In genomic region chr4:141376769-141377168, GRCh38 we compare ENCODE assay signal across 20 cellular contexts.
DNase-seq lines count a peak whose midpoint lies in the region; ATAC-seq and TF ChIP-seq lines count a peak whose summit lies in the region.
"Had no signal": no experiment of that assay in that cellular context is flagged by ENCODE, and none has a peak within 500 bp of the region (broad histone marks: within the 10 kb centered on the region; RNA-seq: fewer than 3 reads in every experiment).

No MANE protein-coding gene starts in this region.

- no peak overlapping the region for H3K4me3 Mint-ChIP-seq in GM23338
- H3K4me3 Mint-ChIP-seq in activated T-cell treated with anti-CD3 and anti-CD28 coated beads, Interleukin-2, amount 50 U/mL, for 72 hours, result no peak overlapping the region
- H3K4me3 Mint-ChIP-seq: B cell, nephron had no signal

- ATAC-seq in GM19035 (IDR thresholded peaks at IDR 0.05; ENCODE audit: unreplicated experiment) (peak; percentile 81), HG02571 (IDR thresholded peaks at IDR 0.05; ENCODE audit: unreplicated experiment) (peak; percentile 96), HG03159 (IDR thresholded peaks at IDR 0.05; ENCODE audit: unreplicated experiment) (peak; percentile 68), GM18861 (IDR thresholded peaks at IDR 0.05; ENCODE audit: unreplicated experiment) (no peak), GM23338 (no peak)
- ATAC-seq in activated T-cell treated with anti-CD3 and anti-CD28 coated beads, Interleukin-2, amount 50 U/mL, for 72 hours (replicated peaks in 1 of 2), result no peak

- no peak for DNase-seq in GM23338 (ENCODE audit: low spot score)
- DNase-seq in GM19238 (ENCODE audit: insufficient read length, low spot score), result no peak
- DNase-seq in activated T-cell treated with anti-CD3 and anti-CD28 coated beads, Interleukin-2, amount 50 U/mL, for 72 hours, result no peak
- DNase-seq: activated CD4-positive, alpha-beta T cell treated with anti-CD3 and anti-CD28 coated beads for 4 hours; activated effector memory CD4-positive, alpha-beta T cell treated with Interleukin-2 at 50 U/mL for 16 hours; Caco-2; dermis blood vessel endothelial cell; EL; NCI-H1417 treated with DMSO at 0.1 percent for 48 hours; NCI-H2171 treated with DMSO at 0.1 percent for 48 hours; NK-92 treated with Interleukin-12 subunit alpha and Interleukin-12 subunit beta, amount 100 ng/mL, for 24 hours; stimulated activated CD4-positive, alpha-beta T cell treated with anti-CD3 and anti-CD28 coated beads, Interleukin-4, amount 100 ng/mL, for 1 hour had no signal

- H3K4me1 Mint-ChIP-seq in GM23338, result no peaks in the 10 kb centered on the region
- H3K4me1 Mint-ChIP-seq in activated T-cell treated with anti-CD3 and anti-CD28 coated beads, Interleukin-2, amount 50 U/mL, for 72 hours (ENCODE audit: low read depth), result no peaks in the 10 kb centered on the region
- H3K4me1 Mint-ChIP-seq: B cell, nephron had no signal

- no peaks in the 10 kb centered on the region for H3K79me2 ChIP-seq in GM23338 (replicated peaks; ENCODE audit: insufficient read depth)

- no peaks in the 10 kb centered on the region for H3K27me3 ChIP-seq in GM23338 (ENCODE audit: insufficient read depth)
- H3K27me3 ChIP-seq: breast epithelium had no signal

- H3K27ac Mint-ChIP-seq in GM23338, result no peak overlapping the region
- H3K27ac Mint-ChIP-seq in activated T-cell treated with anti-CD3 and anti-CD28 coated beads, Interleukin-2, amount 50 U/mL, for 72 hours, result no peak overlapping the region
- H3K27ac Mint-ChIP-seq: B cell, nephron had no signal

- no peak overlapping the region for H3K27ac ChIP-seq in GM23338 (ENCODE audit: low read depth)
- H3K27ac ChIP-seq: breast epithelium, epithelial cell of prostate had no signal

- no peak overlapping the region for H3K4me2 ChIP-seq in GM23338

- peaks cover 29% of the 10 kb centered on the region for H3K9me3 Mint-ChIP-seq in GM23338
- H3K9me3 Mint-ChIP-seq in activated T-cell treated with anti-CD3 and anti-CD28 coated beads, Interleukin-2, amount 50 U/mL, for 72 hours, result peaks cover 4 to 11% of the 10 kb centered on the region in 2 donors

- H4K20me1 ChIP-seq in GM23338 (replicated peaks; ENCODE audit: insufficient read depth), result no peaks in the 10 kb centered on the region

- TF ChIP-seq CTCF in GM23338 (conservative IDR thresholded peaks at IDR 0.05; ENCODE audit: low read depth in 2 of 2), result no peak

- H3K4me3 ChIP-seq in GM23338, result no peak overlapping the region
- H3K4me3 ChIP-seq: breast epithelium had no signal

- no peak overlapping the region for H2AFZ ChIP-seq in GM23338

- no peaks in the 10 kb centered on the region; the same call in 1 of the 2 replicates for H3K9me2 ChIP-seq in GM23338 (ENCODE audit: insufficient read depth)

- peaks cover 7% of the 10 kb centered on the region; the same call in 2 of the 3 replicates for H3K36me3 Mint-ChIP-seq in GM23338 (ENCODE audit: low read depth)
- H3K36me3 Mint-ChIP-seq in activated T-cell treated with anti-CD3 and anti-CD28 coated beads, Interleukin-2, amount 50 U/mL, for 72 hours (ENCODE audit: insufficient read depth in 2 of 2), result no peaks in the 10 kb centered on the region

- H3K4me1 ChIP-seq in GM23338 (ENCODE audit: insufficient read depth), result no peaks in the 10 kb centered on the region
- H3K4me1 ChIP-seq: breast epithelium, Caco-2 had no signal

- no peaks in the 10 kb centered on the region for H3K36me3 ChIP-seq in GM23338 (ENCODE audit: insufficient read depth)
- H3K36me3 ChIP-seq: breast epithelium had no signal

- H3K27me3 Mint-ChIP-seq in GM23338 (ENCODE audit: insufficient read depth, low read depth, poor library complexity), result no peaks in the 10 kb centered on the region
- no peaks in the 10 kb centered on the region for H3K27me3 Mint-ChIP-seq in activated T-cell treated with anti-CD3 and anti-CD28 coated beads, Interleukin-2, amount 50 U/mL, for 72 hours (ENCODE audit: low read depth)

- H3F3A ChIP-seq in GM23338 (replicated peaks; ENCODE audit: low read depth), result no peaks in the 10 kb centered on the region

TF ChIP-seq in GM23338, 12 proteins besides CTCF, POLR2A, EP300 and RAD21 (continues in another document):
- no peak for TF ChIP-seq EZH2 (IDR thresholded peaks at IDR 0.05; ENCODE audit: low read depth, unreplicated experiment)
- no peak for TF ChIP-seq ZNF462 (CRISPR knock-in tag; IDR thresholded peaks at IDR 0.05)
- no peak for TF ChIP-seq EZH2phosphoT487 (IDR thresholded peaks at IDR 0.05; ENCODE audit: unreplicated experiment)
- no peak for TF ChIP-seq REST (IDR thresholded peaks at IDR 0.05; ENCODE audit: unreplicated experiment)

Comparison
In these comparisons a context has a peak if more than half of its experiments do, and no peak if none do; other contexts are left out.
1. ATAC-seq: peak in GM19035 (single experiment), HG02571 (single experiment) and HG03159 (single experiment); none in GM18861 (single experiment), GM23338 (single experiment) and activated T-cell treated with anti-CD3 and anti-CD28 coated beads, Interleukin-2, amount 50 U/mL, for 72 hours (0 of 2).